Comparison of ENCODE assay signal across 9 cellular contexts in genomic region chr1:247210062-247210385, GRCh38. TPM values are rescaled to one million over a fixed set of nuclear protein-coding genes. Genes with fewer than 3 reads are reported as not detected.
DNase-seq lines count a peak whose midpoint lies in the region; ATAC-seq and TF ChIP-seq lines count a peak whose summit lies in the region.
"Had no signal": no experiment of that assay in that cellular context is flagged by ENCODE, and none has a peak within 500 bp of the region (broad histone marks: within the 10 kb centered on the region; RNA-seq: fewer than 3 reads in every experiment).

No MANE protein-coding gene starts in this region.

- H3K9me3 ChIP-seq in SK-N-SH (no peaks in the 10 kb centered on the region), gastrocnemius medialis (no peaks in the 10 kb centered on the region)

- H3K4me3 ChIP-seq in GM12875 (ENCODE audit: low read depth, low read length) (peak overlapping the region; percentile 93), HFF-Myc (replicated peaks; ENCODE audit: low read depth, low read length) (peak overlapping the region; percentile 86), SK-N-SH (ENCODE audit: low read depth in 2 of 2, low read length in 1 of 2) (peak overlapping the region; percentile 85 to 100), fibroblast of the aortic adventitia (ENCODE audit: low read depth, low read length) (peak overlapping the region; percentile 96), gastrocnemius medialis (peak overlapping the region; percentile 73 to 98 (median 88))

- no peak for DNase-seq in HFF-Myc (ENCODE audit: extremely low read depth, low read depth)
- DNase-seq in SK-N-SH, result no peak
- DNase-seq in fibroblast of the aortic adventitia (ENCODE audit: low read depth), result peak; percentile 23
- no peak for DNase-seq in gastrocnemius medialis
- no peak for DNase-seq in stimulated activated CD4-positive, alpha-beta T cell treated with anti-CD3 and anti-CD28 coated beads, Interleukin-4, amount 100 ng/mL, for 24 hours
- no peak for DNase-seq in activated CD4-positive, alpha-beta T cell treated with anti-CD3 and anti-CD28 coated beads, Interleukin-2, amount 50 U/mL, for 4 hours
- DNase-seq in C1 segment of cervical spinal cord (lab: John Stamatoyannopoulos, UW), result no peak

- POLR2A ChIA-PET in SK-N-SH (lab: Yijun Ruan, JAX), result interaction anchor here (0.6 to 1.4 kb wide), 3 partner anchors 14 to 98 kb away, joined by 3 to 9 read pairs (median 3); no protein-coding TSS in a partner anchor

- no peaks in the 10 kb centered on the region for H4K20me1 ChIP-seq in SK-N-SH (ENCODE audit: insufficient read depth)

- H3K36me3 ChIP-seq in SK-N-SH (replicated peaks in 1 of 2; ENCODE audit: control insufficient read depth in 1 of 2, insufficient read depth in 2 of 2, low read length in 1 of 2), result peaks cover 5 to 10% of the 10 kb centered on the region in 2 experiments
- peaks cover 0 to 8% of the 10 kb centered on the region in 2 donors for H3K36me3 ChIP-seq in gastrocnemius medialis

- ATAC-seq in gastrocnemius medialis, result peak in 1 of 2 donors; percentile 5

- TF ChIP-seq RAD21 in SK-N-SH (IDR thresholded peaks at IDR 0.05; ENCODE audit: low read length), result no peak

- in situ Hi-C loops in gastrocnemius medialis (cut with MboI; ENCODE audit: low sequenced_read_pairs in 4 of 4), result no loop called here

- CTCF ChIA-PET in SK-N-SH (lab: Yijun Ruan, JAX), result interaction anchor here (0.6 kb wide), 1 partner anchor 13 kb away, joined by 3 read pairs; no protein-coding TSS in a partner anchor

- peak overlapping the region; percentile 90 for H3K4me2 ChIP-seq in SK-N-SH

- peak overlapping the region; percentile 76 for H2AFZ ChIP-seq in SK-N-SH (ENCODE audit: low read depth)

- no peak for TF ChIP-seq EP300 in SK-N-SH (IDR thresholded peaks at IDR 0.05; ENCODE audit: borderline replicate concordance in 1 of 2, low read depth in 1 of 2, low read length in 1 of 2)

- no peak for TF ChIP-seq CTCF in GM12875 (IDR thresholded peaks at IDR 0.05; ENCODE audit: borderline replicate concordance, insufficient read depth, low read depth, low read length)
- no peak for TF ChIP-seq CTCF in HFF-Myc (IDR thresholded peaks at IDR 0.05; ENCODE audit: low read depth, low read length, missing control alignments)
- TF ChIP-seq CTCF in SK-N-SH (IDR thresholded peaks at IDR 0.05), result no peak
- no peak for TF ChIP-seq CTCF in fibroblast of the aortic adventitia (IDR thresholded peaks at IDR 0.05; ENCODE audit: insufficient read depth, low read length)
- TF ChIP-seq CTCF in gastrocnemius medialis (IDR thresholded peaks at IDR 0.05 in 4 of 5, conservative IDR thresholded peaks at IDR 0.05 in 1 of 5), result no peak

- no peaks in the 10 kb centered on the region for H3K9me2 ChIP-seq in SK-N-SH

- H3K9ac ChIP-seq in SK-N-SH, result peak overlapping the region; percentile 80

- no peak for TF ChIP-seq POLR2A in gastrocnemius medialis (IDR thresholded peaks at IDR 0.05)

- peak overlapping the region; percentile 64 to 76; a peak in 3 of 4 replicates for H3K27ac ChIP-seq in SK-N-SH (ENCODE audit: low read depth in 2 of 2, low read length in 1 of 2)
- H3K27ac ChIP-seq in gastrocnemius medialis, result peak overlapping the region; percentile 77 to 89 (median 85)

- H3F3A ChIP-seq in SK-N-SH (replicated peaks; ENCODE audit: insufficient read depth), result peaks cover 5% of the 10 kb centered on the region

- H3K4me1 ChIP-seq in SK-N-SH (ENCODE audit: control insufficient read depth in 1 of 2, insufficient read depth in 2 of 2, low read depth in 1 of 2, low read length in 1 of 2) (peaks cover 0 to 14% of the 10 kb centered on the region in 2 experiments; a peak in 3 of 4 replicates), gastrocnemius medialis (peaks cover 16 to 18% of the 10 kb centered on the region in 2 donors)

- 12% methylated on average over 5 of the region's 5 CpGs for WGBS in SK-N-SH (ENCODE audit: low lambda C conversion rate)

- peaks cover 57% of the 10 kb centered on the region for H3K79me2 ChIP-seq in SK-N-SH (ENCODE audit: insufficient read depth)

- intact Hi-C loops in gastrocnemius medialis (cut with DNase I; ENCODE audit: low total_unique reads), result loop anchor here (2.0 to 5.0 kb wide), 3 partner anchors 43 to 122 kb away; partner anchors contain the start of genes ZNF496 and ZNF669

- H3K27me3 ChIP-seq in SK-N-SH (ENCODE audit: insufficient read depth) (no peaks in the 10 kb centered on the region), gastrocnemius medialis (no peaks in the 10 kb centered on the region)

TF ChIP-seq in SK-N-SH, 30 proteins besides CTCF, POLR2A, EP300 and RAD21 (continues in another document):
- no peak for TF ChIP-seq GATA2 (CRISPR knock-in tag; IDR thresholded peaks at IDR 0.05)
- no peak for TF ChIP-seq PBX3 (IDR thresholded peaks at IDR 0.05)
- no peak for TF ChIP-seq RXRA (IDR thresholded peaks at IDR 0.05; ENCODE audit: borderline replicate concordance, low read depth)
- no peak for TF ChIP-seq REST (IDR thresholded peaks at IDR 0.05; ENCODE audit: low read depth, low read length)
- TF ChIP-seq POLR2AphosphoS5 (IDR thresholded peaks at IDR 0.05; ENCODE audit: low read depth, low read length), result no peak
- TF ChIP-seq MXI1 (IDR thresholded peaks at IDR 0.05; ENCODE audit: low read depth, low read length), result no peak
- TF ChIP-seq MAX (IDR thresholded peaks at IDR 0.05; ENCODE audit: low read depth), result no peak
- no peak for TF ChIP-seq ZBTB33 (IDR thresholded peaks at IDR 0.05; ENCODE audit: borderline replicate concordance, low read depth)
- no peak for TF ChIP-seq USF1 (IDR thresholded peaks at IDR 0.05; ENCODE audit: borderline replicate concordance, low read depth)
- no peak for TF ChIP-seq SIN3A (IDR thresholded peaks at IDR 0.05; ENCODE audit: borderline replicate concordance, low read depth, low read length)

RNA-seq across cellular contexts. Expression of gene ZNF124, which starts 38.2 kb away (rescaled TPM):
- polyA plus RNA-seq in SK-N-SH (2012; rRNA removed), result 2.7 and 3.8 TPM in 2 replicates
- polyA plus RNA-seq in SK-N-SH (2012; cell fraction: cytosol; rRNA removed), result 4.2 and 4.3 TPM in 2 replicates
- polyA plus RNA-seq in SK-N-SH (2012; cell fraction: nucleus; rRNA removed), result 4.8 and 6.7 TPM in 2 replicates
- total RNA-seq in fibroblast of the aortic adventitia (ENCODE audit: low replicate concordance), result 22.7 and 33.4 TPM in 2 replicates
- 10 to 100 TPM in 1 of 4 donors, 1 to 10 TPM in 3; 5.4 to 10.3 (median 7.1) TPM for total RNA-seq in gastrocnemius medialis

RNA-seq across cellular contexts. Expression of gene VN1R5, which starts 45.8 kb away (rescaled TPM):
- polyA plus RNA-seq in SK-N-SH (2012; rRNA removed), result not detected in 2 replicates
- not detected in 2 replicates for polyA plus RNA-seq in SK-N-SH (2012; cell fraction: cytosol; rRNA removed)
- polyA plus RNA-seq in SK-N-SH (2012; cell fraction: nucleus; rRNA removed), result not detected in 2 replicates
- total RNA-seq in fibroblast of the aortic adventitia (ENCODE audit: low replicate concordance) (not detected in 2 replicates), gastrocnemius medialis (not detected)
- total RNA-seq: activated CD8-positive, alpha-beta memory T cell treated with anti-CD3 and anti-CD28 coated beads for 36 hours had no signal
